ENCODE assay signal across 1 cellular context in genomic region chr15:63176302-63176701, GRCh38.
TF ChIP-seq lines count a peak whose summit lies in the region.

No MANE protein-coding gene starts in this region.

TF ChIP-seq in SK-N-SH, 30 proteins besides CTCF, POLR2A, EP300 and RAD21 (continued from another document):
- TF ChIP-seq ZBTB33 (IDR thresholded peaks at IDR 0.05; ENCODE audit: borderline replicate concordance, low read depth) (no peak), SIN3A (IDR thresholded peaks at IDR 0.05; ENCODE audit: borderline replicate concordance, low read depth, low read length) (no peak)
